In genomic region chr7:25069900-25070443, GRCh38 we compare ENCODE assay signal across 8 cellular contexts. TPM values are rescaled to one million over a fixed set of nuclear protein-coding genes. Genes with fewer than 3 reads are reported as not detected.
DNase-seq lines count a peak whose midpoint lies in the region; ATAC-seq and TF ChIP-seq lines count a peak whose summit lies in the region.

No MANE protein-coding gene starts in this region.

- DNase-seq in EL (peak; percentile 81), OCI-M2 (lab: John Stamatoyannopoulos, UW; ENCODE audit: unreplicated experiment) (peak; percentile 19), germinal center (ENCODE audit: low spot score) (peak; percentile 82), osteoblast (ENCODE audit: insufficient read length, low spot score, missing footprints) (peak; percentile 82)
- DNase-seq in activated T-cell treated with anti-CD3 and anti-CD28 coated beads, Interleukin-2, amount 50 U/mL, for 72 hours, result peak; percentile 38 to 49

- H4K20me1 ChIP-seq in KMS-11 (ENCODE audit: insufficient read depth) (no peaks in the 10 kb centered on the region), osteoblast (ENCODE audit: insufficient read depth, low read length) (no peaks in the 10 kb centered on the region)

- H3K27ac Mint-ChIP-seq in activated T-cell treated with anti-CD3 and anti-CD28 coated beads, Interleukin-2, amount 50 U/mL, for 72 hours, result no peak overlapping the region

- peak overlapping the region; percentile 31 for H2AFZ ChIP-seq in KMS-11 (ENCODE audit: low read depth)
- H2AFZ ChIP-seq in osteoblast (ENCODE audit: low read length), result peak overlapping the region; percentile 66

- H3K36me3 ChIP-seq in KMS-11 (ENCODE audit: insufficient read depth) (no peaks in the 10 kb centered on the region), osteoblast (ENCODE audit: insufficient read depth, low read length) (no peaks in the 10 kb centered on the region)

- no peaks in the 10 kb centered on the region for H3K27me3 Mint-ChIP-seq in activated T-cell treated with anti-CD3 and anti-CD28 coated beads, Interleukin-2, amount 50 U/mL, for 72 hours (ENCODE audit: low read depth)

- H3K4me1 Mint-ChIP-seq in activated T-cell treated with anti-CD3 and anti-CD28 coated beads, Interleukin-2, amount 50 U/mL, for 72 hours (ENCODE audit: low read depth), result peaks cover 17% of the 10 kb centered on the region

- H3K9me3 ChIP-seq in osteoblast (ENCODE audit: low read depth, low read length), result no peaks in the 10 kb centered on the region

- H3K4me2 ChIP-seq in KMS-11, result peak overlapping the region; percentile 36
- H3K4me2 ChIP-seq in osteoblast (ENCODE audit: insufficient read depth, low read length), result peak overlapping the region; percentile 60

- peak; percentile 36 to 37 for ATAC-seq in activated T-cell treated with anti-CD3 and anti-CD28 coated beads, Interleukin-2, amount 50 U/mL, for 72 hours (replicated peaks in 1 of 2)
- ATAC-seq in HG02981 (IDR thresholded peaks at IDR 0.05; ENCODE audit: unreplicated experiment), result no peak
- ATAC-seq in HG03432 (IDR thresholded peaks at IDR 0.05; ENCODE audit: unreplicated experiment), result no peak

- peaks cover 10% of the 10 kb centered on the region for H3K4me1 ChIP-seq in KMS-11 (ENCODE audit: low read depth, poor library complexity, severe bottlenecking)
- H3K4me1 ChIP-seq in osteoblast (ENCODE audit: insufficient read depth, low read length), result peaks cover 21% of the 10 kb centered on the region

- no peak overlapping the region for H3K9ac ChIP-seq in KMS-11

- peak overlapping the region; percentile 6 to 27 for H3K4me3 Mint-ChIP-seq in activated T-cell treated with anti-CD3 and anti-CD28 coated beads, Interleukin-2, amount 50 U/mL, for 72 hours

- H3K27me3 ChIP-seq in KMS-11 (ENCODE audit: insufficient read depth, low read depth) (no peaks in the 10 kb centered on the region), osteoblast (ENCODE audit: insufficient read depth, low read length) (no peaks in the 10 kb centered on the region)

- H3K79me2 ChIP-seq in KMS-11 (ENCODE audit: insufficient read depth, low read depth), result no peaks in the 10 kb centered on the region
- no peaks in the 10 kb centered on the region for H3K79me2 ChIP-seq in osteoblast (ENCODE audit: insufficient read depth, low read length)

- TF ChIP-seq CTCF in KMS-11 (conservative IDR thresholded peaks at IDR 0.05; ENCODE audit: low read depth, low read length) (peak; percentile 89), osteoblast (IDR thresholded peaks at IDR 0.05; ENCODE audit: extremely low read depth, low read depth, low read length) (peak; percentile 88)

- no peaks in the 10 kb centered on the region for H3K36me3 Mint-ChIP-seq in activated T-cell treated with anti-CD3 and anti-CD28 coated beads, Interleukin-2, amount 50 U/mL, for 72 hours (ENCODE audit: insufficient read depth in 2 of 2)

- H3K4me3 ChIP-seq in KMS-11 (IDR thresholded peaks at IDR 0.05; ENCODE audit: insufficient read depth, low read depth, low read length) (no peak overlapping the region), osteoblast (ENCODE audit: insufficient read depth, low read length) (peak overlapping the region; percentile 56)

- no peaks in the 10 kb centered on the region for H3K9me3 Mint-ChIP-seq in activated T-cell treated with anti-CD3 and anti-CD28 coated beads, Interleukin-2, amount 50 U/mL, for 72 hours

- H3K27ac ChIP-seq in KMS-11 (no peak overlapping the region), osteoblast (ENCODE audit: low read depth, low read length) (peak overlapping the region; percentile 25)

RNA-seq across cellular contexts. Expression of gene CYCS, which starts 55.1 kb away (rescaled TPM):
- total RNA-seq in activated T-cell treated with anti-CD3 and anti-CD28 coated beads, Interleukin-2, amount 50 U/mL, for 72 hours, result 100 to 1,000 TPM; 147 to 158 TPM
- 21.5 and 22.8 TPM in 2 replicates for total RNA-seq in osteoblast

Comparison
In these comparisons a context has a peak if more than half of its experiments do, and no peak if none do; other contexts are left out.
1. DNase-seq: peak in every context shown above with its lines; median percentile 82 in germinal center; 82 in osteoblast; 81 in EL; 44 in activated T-cell treated with anti-CD3 and anti-CD28 coated beads, Interleukin-2, amount 50 U/mL, for 72 hours; 19 in OCI-M2.
2. ATAC-seq: peak in activated T-cell treated with anti-CD3 and anti-CD28 coated beads, Interleukin-2, amount 50 U/mL, for 72 hours (2 of 2); none in HG02981 (single experiment) and HG03432 (single experiment).